9 cellular contexts compared by ENCODE assay signal in genomic region chr2:45439788-45440773, GRCh38.
DNase-seq lines count a peak whose midpoint lies in the region; ATAC-seq, FAIRE-seq and TF ChIP-seq lines count a peak whose summit lies in the region.
"Had no signal": no experiment of that assay in that cellular context is flagged by ENCODE, and none has a peak within 500 bp of the region (broad histone marks: within the 10 kb centered on the region; RNA-seq: fewer than 3 reads in every experiment).

No MANE protein-coding gene starts in this region.

- no peak overlapping the region for H3K27ac ChIP-seq in neural progenitor cell

- peaks cover 5% of the 10 kb centered on the region for H3K4me1 ChIP-seq in neural progenitor cell

- ATAC-seq in GM19467 (IDR thresholded peaks at IDR 0.05; ENCODE audit: unreplicated experiment): peak; percentile 70
- ATAC-seq in HG03439 (IDR thresholded peaks at IDR 0.05; ENCODE audit: unreplicated experiment): peak; percentile 64
- no peak for ATAC-seq in HG03520 (IDR thresholded peaks at IDR 0.05; ENCODE audit: unreplicated experiment)

- H3K27me3 Mint-ChIP-seq in neural progenitor cell (ENCODE audit: insufficient read depth, low read depth): no peaks in the 10 kb centered on the region

- H3K4me3 Mint-ChIP-seq in neural progenitor cell: no peak overlapping the region

- no peak for TF ChIP-seq CTCF in neural progenitor cell (IDR thresholded peaks at IDR 0.05)

- H3K4me3 ChIP-seq in neural progenitor cell: no peak overlapping the region

- H3K36me3 Mint-ChIP-seq in neural progenitor cell: peaks cover 14% of the 10 kb centered on the region

- H3K4me2 ChIP-seq in neural progenitor cell: no peak overlapping the region

- H3K9ac ChIP-seq in neural progenitor cell: no peak overlapping the region

- no peaks in the 10 kb centered on the region for H3K79me2 ChIP-seq in neural progenitor cell (ENCODE audit: low read depth)

- H4K20me1 ChIP-seq in neural progenitor cell (ENCODE audit: low read depth): no peaks in the 10 kb centered on the region

- no peaks in the 10 kb centered on the region for H3K4me1 Mint-ChIP-seq in neural progenitor cell

- H3F3A ChIP-seq in neural progenitor cell (ENCODE audit: low read depth): no peaks in the 10 kb centered on the region

- peaks cover 10% of the 10 kb centered on the region for H3K9me3 Mint-ChIP-seq in neural progenitor cell

- no peaks in the 10 kb centered on the region for H3K27me3 ChIP-seq in neural progenitor cell

- DNase-seq in EH (ENCODE audit: low read depth): peak; percentile 74
- DNase-seq in NCI-H1436 treated with DMSO at 0.1 percent for 48 hours (lab: John Stamatoyannopoulos, UW): no peak
- no peak for DNase-seq in neural progenitor cell (ENCODE audit: low spot score)
- DNase-seq in SHP77 treated with DMSO at 0.1 percent for 48 hours (lab: John Stamatoyannopoulos, UW): no peak
- DNase-seq: cerebellar nuclear complex had no signal

- peak; percentile 66 for FAIRE-seq in endometrium (lab: Jason Lieb, UNC)

- H3K27ac Mint-ChIP-seq in neural progenitor cell: no peak overlapping the region

- no peaks in the 10 kb centered on the region for H3K36me3 ChIP-seq in neural progenitor cell

- no peak overlapping the region for H2AFZ ChIP-seq in neural progenitor cell (replicated peaks)

- H3K9me3 ChIP-seq in neural progenitor cell (ENCODE audit: low read depth): no peaks in the 10 kb centered on the region
